In genomic region chr9:116157436-116158138, GRCh38 we compare ENCODE assay signal across 13 cellular contexts. TPM values are rescaled to one million over a fixed set of nuclear protein-coding genes. Genes with fewer than 3 reads are reported as not detected.
DNase-seq lines count a peak whose midpoint lies in the region; TF ChIP-seq lines count a peak whose summit lies in the region.
"Had no signal": no experiment of that assay in that cellular context is flagged by ENCODE, and none has a peak within 500 bp of the region (broad histone marks: within the 10 kb centered on the region; RNA-seq: fewer than 3 reads in every experiment).

No MANE protein-coding gene starts in this region.

- WGBS in esophagus muscularis mucosa, result 64% methylated on average over 5 of the region's 6 CpGs

- H3K4me3 ChIP-seq in esophagus muscularis mucosa (peak overlapping the region in 3 of 4 donors; percentile 23 to 33 (median 25)), muscle layer of duodenum (ENCODE audit: low read depth in 1 of 2, low read length in 2 of 2) (no peak overlapping the region), uterus (peak overlapping the region in 1 of 2 donors; percentile 56)

- TF ChIP-seq EP300 in esophagus muscularis mucosa (IDR thresholded peaks at IDR 0.05), result no peak

- H3K36me3 ChIP-seq in esophagus muscularis mucosa (no peaks in the 10 kb centered on the region), muscle layer of duodenum (ENCODE audit: control insufficient read depth in 1 of 2, insufficient read depth in 2 of 2, low read length in 2 of 2) (peaks cover 0 to 11% of the 10 kb centered on the region in 2 donors), uterus (no peaks in the 10 kb centered on the region)

- TF ChIP-seq POLR2A in esophagus muscularis mucosa (IDR thresholded peaks at IDR 0.05; ENCODE audit: low read depth), result no peak
- TF ChIP-seq POLR2A in uterus (IDR thresholded peaks at IDR 0.05), result no peak

- no peak for TF ChIP-seq CTCF in esophagus muscularis mucosa (IDR thresholded peaks at IDR 0.05)
- TF ChIP-seq CTCF in uterus (IDR thresholded peaks at IDR 0.05), result no peak

- no peaks in the 10 kb centered on the region for H3K9me3 ChIP-seq in esophagus muscularis mucosa
- H3K9me3 ChIP-seq in muscle layer of duodenum (ENCODE audit: control insufficient read depth in 1 of 2, low read length in 2 of 2), result no peaks in the 10 kb centered on the region
- no peaks in the 10 kb centered on the region for H3K9me3 ChIP-seq in uterus

- intact Hi-C loops in esophagus muscularis mucosa (cut with DNase I), result loop anchor here (10.0 kb wide), 1 partner anchor 417 kb away; no protein-coding TSS in a partner anchor
- intact Hi-C loops in uterus (cut with DNase I; ENCODE audit: low total_unique reads), result loop anchor here (10.0 kb wide), 1 partner anchor 207 kb away; no protein-coding TSS in a partner anchor

- DNase-seq in NCI-H82 (lab: John Stamatoyannopoulos, UW) (peak; percentile 39), NCI-H82 treated with DMSO at 0.1 percent for 48 hours (lab: John Stamatoyannopoulos, UW; ENCODE audit: unreplicated experiment) (no peak), esophagus muscularis mucosa (ENCODE audit: extremely low spot score) (no peak), uterus (peak; percentile 31 to 39), CD1c-positive myeloid dendritic cell (ENCODE audit: extremely low spot score) (no peak)
- no peak for DNase-seq in stimulated activated CD4-positive, alpha-beta T cell treated with anti-CD3 and anti-CD28 coated beads, Interleukin-1b, Interleukin-23, amount 100 ng/mL, for 48 hours
- DNase-seq in activated CD4-positive, alpha-beta T cell treated with anti-CD3 and anti-CD28 coated beads for 48 hours, result no peak
- DNase-seq: 8988T; activated B cell treated with CpG ODN at 0.5 μM for 24 hours; activated naive CD4-positive, alpha-beta T cell treated with anti-CD3 and anti-CD28 coated beads, Interleukin-2, amount 10 ng/mL, durations not matched to agents 7 days and 5 days; naive thymus-derived CD4-positive, alpha-beta T cell had no signal

- peaks cover 11 to 45% (median 42%) of the 10 kb centered on the region in 4 donors for H3K4me1 ChIP-seq in esophagus muscularis mucosa
- H3K4me1 ChIP-seq in muscle layer of duodenum (ENCODE audit: control insufficient read depth in 1 of 2, insufficient read depth in 2 of 2, low read length in 2 of 2), result peaks cover 0 to 4% of the 10 kb centered on the region in 2 donors
- no peaks in the 10 kb centered on the region for H3K4me1 ChIP-seq in uterus

- H3K27ac ChIP-seq in esophagus muscularis mucosa (replicated peaks in 1 of 4) (peak overlapping the region; percentile 58 to 73 (median 66)), muscle layer of duodenum (ENCODE audit: low read length) (peak overlapping the region; percentile 53), uterus (peak overlapping the region; percentile 93)
- H3K27ac ChIP-seq: epithelial cell of prostate had no signal

- H3K27me3 ChIP-seq in esophagus muscularis mucosa, result peaks cover 0 to 58% (median 15%) of the 10 kb centered on the region in 4 donors
- peaks cover 17% of the 10 kb centered on the region for H3K27me3 ChIP-seq in muscle layer of duodenum (ENCODE audit: low read depth, low read length)
- H3K27me3 ChIP-seq in uterus, result no peaks in the 10 kb centered on the region

RNA-seq across cellular contexts. Expression of gene PAPPA, which starts 4.0 kb away (rescaled TPM):
- 1 to 10 TPM; 2.1 to 5.0 (median 3.7) TPM for total RNA-seq in esophagus muscularis mucosa
- total RNA-seq in uterus, result 10 to 100 TPM in 1 of 4 donors, 1 to 10 TPM in 1, under 1 TPM in 2; 0.29 to 17.1 (median 2.4) TPM
- total RNA-seq: activated B cell treated with CpG ODN at 0.5 μM for 24 hours had no signal

Comparison
In these comparisons a context has a peak if more than half of its experiments do, and no peak if none do; other contexts are left out.
1. DNase-seq: peak in NCI-H82 (single experiment) and uterus (2 of 2); none in NCI-H82 treated with DMSO at 0.1 percent for 48 hours (single experiment), esophagus muscularis mucosa (single experiment), stimulated activated CD4-positive, alpha-beta T cell treated with anti-CD3 and anti-CD28 coated beads, Interleukin-1b, Interleukin-23, amount 100 ng/mL, for 48 hours (single experiment), activated CD4-positive, alpha-beta T cell treated with anti-CD3 and anti-CD28 coated beads for 48 hours (single experiment) and CD1c-positive myeloid dendritic cell (single experiment).
2. H3K4me3 ChIP-seq: peak in esophagus muscularis mucosa (3 of 4); none in muscle layer of duodenum (0 of 2).
3. Peak in every context shown above with its lines, with median percentiles within 50 percentile points of each other: H3K27ac ChIP-seq.